8 cellular contexts compared by ENCODE assay signal in the genomic region with DNA sequence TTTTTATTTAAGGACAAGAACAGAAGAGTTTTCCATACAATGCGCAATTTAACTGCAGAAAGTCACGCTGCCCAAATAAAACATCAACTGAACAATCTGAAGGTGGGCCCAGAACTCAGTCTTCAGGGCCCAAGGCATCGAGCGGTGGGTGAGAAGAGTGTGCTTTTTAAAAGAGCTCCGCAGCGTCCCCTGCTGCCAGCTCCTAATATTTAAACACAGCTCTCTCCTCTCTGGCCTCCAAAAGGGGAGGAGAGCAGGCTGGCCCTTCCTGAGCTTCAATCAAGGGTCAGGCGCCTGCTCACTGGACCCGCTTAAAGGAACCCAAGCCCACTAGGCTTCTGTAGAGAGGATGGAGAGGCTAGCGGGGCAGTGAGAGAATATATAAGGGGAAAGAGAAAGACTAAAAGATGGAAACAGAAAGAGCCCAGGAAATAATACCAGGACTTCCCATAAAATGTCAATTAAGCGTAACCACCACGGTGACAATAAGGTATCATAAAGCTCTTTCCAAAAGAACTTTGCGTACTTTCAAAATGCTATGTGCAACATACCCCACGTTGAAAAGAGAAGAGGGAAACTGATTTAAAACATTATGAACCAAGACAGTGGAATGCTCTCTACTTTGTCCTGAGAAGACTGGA. TPM values are rescaled to one million over a fixed set of nuclear protein-coding genes. Genes with fewer than 3 reads are reported as not detected.
A peak's percentile ranks its signal among the peaks of the same experiment; 100 is the strongest.
DNase-seq lines count a peak whose midpoint lies in the region; ATAC-seq and TF ChIP-seq lines count a peak whose summit lies in the region.

No MANE protein-coding gene starts in this region.

- H3K36me3 Mint-ChIP-seq in activated naive CD4-positive, alpha-beta T cell treated with anti-CD3 and anti-CD28 coated beads, Interleukin-2, amount 50 U/mL, for 72 hours: peaks cover 13 to 14% of the 10 kb centered on the region in 2 donors

- H3K27me3 ChIP-seq in ovary: no peaks in the 10 kb centered on the region
- H3K27me3 ChIP-seq in upper lobe of right lung: no peaks in the 10 kb centered on the region

- no peaks in the 10 kb centered on the region for H3K9me3 ChIP-seq in ovary
- no peaks in the 10 kb centered on the region for H3K9me3 ChIP-seq in upper lobe of right lung

- peak; percentile 41 for ATAC-seq in GM21423 (IDR thresholded peaks at IDR 0.05; ENCODE audit: unreplicated experiment)
- ATAC-seq in activated naive CD4-positive, alpha-beta T cell treated with anti-CD3 and anti-CD28 coated beads, Interleukin-2, amount 50 U/mL, for 72 hours: peak; percentile 51 to 71
- peak; percentile 70 for ATAC-seq in upper lobe of right lung

- intact Hi-C loops in ovary (cut with DNase I): loop anchor here (2.0 to 5.0 kb wide), 7 partner anchors 39 to 209 kb away; no protein-coding TSS in a partner anchor
- intact Hi-C loops in upper lobe of right lung (cut with DNase I): no loop called here

- H3K27ac ChIP-seq in ovary: peak overlapping the region in 1 of 2 donors; percentile 78
- peak overlapping the region; percentile 83 for H3K27ac ChIP-seq in upper lobe of right lung

- no peak for TF ChIP-seq POLR2A in ovary (IDR thresholded peaks at IDR 0.05)

- H3K4me1 ChIP-seq in ovary (ENCODE audit: insufficient read depth) (peaks cover 37% of the 10 kb centered on the region), upper lobe of right lung (peaks cover 72% of the 10 kb centered on the region)

- TF ChIP-seq EP300 in ovary (IDR thresholded peaks at IDR 0.05): no peak

- peak; percentile 94 to 95 (median 95) for TF ChIP-seq CTCF in ovary (IDR thresholded peaks at IDR 0.05)
- TF ChIP-seq CTCF in upper lobe of right lung (IDR thresholded peaks at IDR 0.05): peak; percentile 87

- in situ Hi-C loops in KBM-7 (cut with MboI; ENCODE audit: low pct_unique_long_range_greater_than_20kb, low sequenced_read_pairs): loop anchor here (25.0 kb wide), 1 partner anchor 204 kb away; no protein-coding TSS in a partner anchor
- in situ Hi-C loops in SK-MEL-5 (cut with HindIII; ENCODE audit: low pct_unique_long_range_greater_than_20kb, low sequenced_read_pairs): no loop called here

- H3K36me3 ChIP-seq in ovary (no peaks in the 10 kb centered on the region), upper lobe of right lung (no peaks in the 10 kb centered on the region)

- peak; percentile 70 for DNase-seq in DMS153 (lab: John Stamatoyannopoulos, UW)
- DNase-seq in KBM-7: peak; percentile 90
- peak; percentile 87 for DNase-seq in SK-MEL-5 (ENCODE audit: low read depth, low spot score)
- peak in 1 of 2 donors; percentile 72 for DNase-seq in activated naive CD4-positive, alpha-beta T cell treated with anti-CD3 and anti-CD28 coated beads, Interleukin-2, amount 50 U/mL, for 72 hours (ENCODE audit: low spot score in 2 of 2)
- peak; percentile 96 for DNase-seq in globus pallidus (ENCODE audit: low spot score)
- DNase-seq in ovary: peak; percentile 85 to 92 (median 88)
- peak; percentile 83 for DNase-seq in upper lobe of right lung

- H3K27ac Mint-ChIP-seq in activated naive CD4-positive, alpha-beta T cell treated with anti-CD3 and anti-CD28 coated beads, Interleukin-2, amount 50 U/mL, for 72 hours: peak overlapping the region in 1 of 2 donors; percentile 25

- 15 to 19% (median 15%) methylated on average over 13 of the region's 13 CpGs for WGBS in ovary, 3 donors

- H3K9me3 Mint-ChIP-seq in activated naive CD4-positive, alpha-beta T cell treated with anti-CD3 and anti-CD28 coated beads, Interleukin-2, amount 50 U/mL, for 72 hours: no peaks in the 10 kb centered on the region

- H3K4me3 ChIP-seq in ovary: no peak overlapping the region
- H3K4me3 ChIP-seq in upper lobe of right lung: peak overlapping the region; percentile 72

RNA-seq across cellular contexts. Expression of gene FAM53B, which starts 2.8 kb away (rescaled TPM):
- 58.1 and 68.2 TPM in 2 replicates for total RNA-seq in SK-MEL-5 (2014; rRNA removed; shearing (Covaris generic))
- 43.1 and 52.4 TPM in 2 replicates for polyA plus RNA-seq in SK-MEL-5 (2015; cell fraction: cytosol; rRNA removed)
- 24.6 and 27.5 TPM in 2 replicates for polyA plus RNA-seq in SK-MEL-5 (2015; cell fraction: nucleus; rRNA removed)
- total RNA-seq in activated naive CD4-positive, alpha-beta T cell treated with anti-CD3 and anti-CD28 coated beads, Interleukin-2, amount 50 U/mL, for 72 hours: 10 to 100 TPM in 1 of 2 donors, 1 to 10 TPM in 1; 6.1 to 11.8 TPM
- total RNA-seq in ovary (10 to 100 TPM; 29.8 to 77.6 (median 47.8) TPM), upper lobe of right lung (31.4 TPM)
- 10 to 100 TPM in 1 of 2 donors, 1 to 10 TPM in 1; 9.7 to 21.3 TPM for polyA plus RNA-seq in ovary

RNA-seq across cellular contexts. Expression of gene EEF1AKMT2, which starts 50.3 kb away (rescaled TPM):
- 15.5 and 20.0 TPM in 2 replicates for total RNA-seq in SK-MEL-5 (2014; rRNA removed; shearing (Covaris generic))
- 10.5 and 11.6 TPM in 2 replicates for polyA plus RNA-seq in SK-MEL-5 (2015; cell fraction: cytosol; rRNA removed)
- 13.4 and 13.6 TPM in 2 replicates for polyA plus RNA-seq in SK-MEL-5 (2015; cell fraction: nucleus; rRNA removed)
- total RNA-seq in activated naive CD4-positive, alpha-beta T cell treated with anti-CD3 and anti-CD28 coated beads, Interleukin-2, amount 50 U/mL, for 72 hours: 10 to 100 TPM in 1 of 2 donors, 1 to 10 TPM in 1; 1.1 to 27.7 TPM
- 10 to 100 TPM; 11.9 to 25.8 (median 20.7) TPM for total RNA-seq in ovary
- polyA plus RNA-seq in ovary: 10 to 100 TPM; 15.2 to 15.3 TPM
- 15.7 TPM for total RNA-seq in upper lobe of right lung
